In genomic region chr6:45548657-45549515, GRCh38 we compare ENCODE assay signal across 8 cellular contexts.
DNase-seq lines count a peak whose midpoint lies in the region; ATAC-seq, FAIRE-seq and TF ChIP-seq lines count a peak whose summit lies in the region.
"Had no signal": no experiment of that assay in that cellular context is flagged by ENCODE, and none has a peak within 500 bp of the region (broad histone marks: within the 10 kb centered on the region; RNA-seq: fewer than 3 reads in every experiment).

No MANE protein-coding gene starts in this region.

- no peak for TF ChIP-seq POLR2A in IMR-90 (IDR thresholded peaks at IDR 0.05; ENCODE audit: low read depth, low read length)

- peak; percentile 83 for FAIRE-seq in GM19239 (lab: Jason Lieb, UNC)

- intact Hi-C loops in IMR-90 (cut with micrococcal nuclease) (no loop called here), OCI-LY7 (cut with micrococcal nuclease; ENCODE audit: unreplicated experiment) (no loop called here)

- no peak overlapping the region for H2AK9ac ChIP-seq in IMR-90 (replicated peaks; ENCODE audit: low read depth, low read length, poor library complexity)

- peak overlapping the region; percentile 10 for H3K27ac Mint-ChIP-seq in nephron progenitor cell

- WGBS in IMR-90 (ENCODE audit: extremely low coverage in 2 of 2, insufficient read length in 1 of 2), 2 experiments = no CpG with 5 or more reads among the region's 7 CpGs

- H2BK15ac ChIP-seq in IMR-90 (ENCODE audit: low read depth, low read length) = peak overlapping the region; percentile 44; the same call in 1 of the 3 replicates

- H3K9me3 ChIP-seq in IMR-90 (ENCODE audit: control insufficient read depth, insufficient read depth, low read length) (no peaks in the 10 kb centered on the region), OCI-LY7 (ENCODE audit: low read length) (no peaks in the 10 kb centered on the region)

- peaks cover 13% of the 10 kb centered on the region for H3K4me1 ChIP-seq in IMR-90 (ENCODE audit: control insufficient read depth, insufficient read depth, low read length)
- no peaks in the 10 kb centered on the region for H3K4me1 ChIP-seq in OCI-LY7 (ENCODE audit: insufficient read depth, low read length, poor library complexity, severe bottlenecking)

- no peak for TF ChIP-seq RAD21 in IMR-90 (IDR thresholded peaks at IDR 0.05; ENCODE audit: low read length)

- peak; percentile 94 for ATAC-seq in HG02610 (IDR thresholded peaks at IDR 0.05; ENCODE audit: unreplicated experiment)
- peak; percentile 46 for ATAC-seq in IMR-90 (ENCODE audit: low read depth)

- in situ Hi-C loops in IMR-90 (cut with MboI; ENCODE audit: low sequenced_read_pairs) = no loop called here

- peak overlapping the region in 1 of 2 experiments; percentile 9; a peak in 1 of 4 replicates for H4K8ac ChIP-seq in IMR-90 (ENCODE audit: low read depth in 2 of 2, low read length in 2 of 2)

- peaks cover 15% of the 10 kb centered on the region for H3K36me3 Mint-ChIP-seq in nephron progenitor cell (ENCODE audit: low read depth)

- H3K9me2 ChIP-seq in OCI-LY7 (ENCODE audit: insufficient read depth, low read length) = no peaks in the 10 kb centered on the region

- H2BK120ac ChIP-seq in IMR-90 (ENCODE audit: low read depth, low read length) = 0 out of 2 replicates have a peak overlapping the region, but pooled peaks have one; percentile 41

- peaks cover 12% of the 10 kb centered on the region for H3K4me1 Mint-ChIP-seq in nephron progenitor cell

- H3K14ac ChIP-seq in IMR-90 (replicated peaks; ENCODE audit: low read depth, low read length) = 0 out of 2 replicates have a peak overlapping the region, but pooled peaks have one; percentile 7

- no peaks in the 10 kb centered on the region for H3K27me3 ChIP-seq in IMR-90 (ENCODE audit: control insufficient read depth, insufficient read depth, low read length)

- H3K9me1 ChIP-seq in IMR-90 (ENCODE audit: insufficient read depth, low read length) = peaks cover 22% of the 10 kb centered on the region

- H2AFZ ChIP-seq in IMR-90 (replicated peaks; ENCODE audit: low read length, poor library complexity) (no peak overlapping the region), OCI-LY7 (ENCODE audit: low read length) (no peak overlapping the region)

- no peaks in the 10 kb centered on the region for H3K9me3 Mint-ChIP-seq in nephron progenitor cell

- BruUV-seq in IMR-90 (replicated peaks; lab: Mats Ljungman, UMichigan) (no TSS peak), OCI-LY7 (replicated peaks; lab: Mats Ljungman, UMichigan) (no TSS peak)

- H3K36me3 ChIP-seq in IMR-90 (ENCODE audit: control insufficient read depth, insufficient read depth, low read length) = peaks cover 6% of the 10 kb centered on the region
- no peaks in the 10 kb centered on the region for H3K36me3 ChIP-seq in OCI-LY7 (ENCODE audit: insufficient read depth, low read length)

- no peaks in the 10 kb centered on the region for H3K27me3 Mint-ChIP-seq in nephron progenitor cell (ENCODE audit: low read depth, poor library complexity)

- no peak overlapping the region for H2BK5ac ChIP-seq in IMR-90 (ENCODE audit: low read depth, low read length, poor library complexity, severe bottlenecking)

- peaks cover 0 to 19% of the 10 kb centered on the region in 2 experiments; a peak in 2 of 4 replicates for H3K79me1 ChIP-seq in IMR-90 (ENCODE audit: low read depth in 1 of 2, low read length in 2 of 2)

- H3K18ac ChIP-seq in IMR-90 (ENCODE audit: low read depth, low read length) = no peak overlapping the region

- H2AK5ac ChIP-seq in IMR-90 (ENCODE audit: low read depth, low read length) = peak overlapping the region; percentile 5

- H3K4me3 Mint-ChIP-seq in nephron progenitor cell = no peak overlapping the region

- H3K79me2 ChIP-seq in OCI-LY7 (ENCODE audit: insufficient read depth, low read depth, low read length) = no peaks in the 10 kb centered on the region

- H4K20me1 ChIP-seq in IMR-90 (ENCODE audit: insufficient read depth, low read length) (no peaks in the 10 kb centered on the region), OCI-LY7 (ENCODE audit: insufficient read depth, low read length) (no peaks in the 10 kb centered on the region)

- TF ChIP-seq CTCF in IMR-90 (conservative IDR thresholded peaks at IDR 0.05; ENCODE audit: low read depth, low read length) (no peak), nephron progenitor cell (IDR thresholded peaks at IDR 0.05) (no peak), OCI-LY7 (conservative IDR thresholded peaks at IDR 0.05; ENCODE audit: low read length) (no peak)

- POLR2A ChIA-PET in IMR-90 (lab: Charles Lee; ENCODE audit: unreplicated experiment) = no interaction called here
- POLR2A ChIA-PET in OCI-LY7 (lab: Charles Lee) = interaction anchor here (1.1 kb wide), 1 partner anchor 18 kb away, joined by 3 read pairs; no protein-coding TSS in a partner anchor

- CTCF ChIA-PET in IMR-90 (lab: Yijun Ruan, JAX) (interaction anchor here (0.7 kb wide), 1 partner anchor 101 kb away, joined by 3 read pairs; no protein-coding TSS in a partner anchor), OCI-LY7 (lab: Charles Lee; ENCODE audit: unreplicated experiment) (interaction anchor here (0.5 kb wide), 1 partner anchor 12 kb away, joined by 4 read pairs; no protein-coding TSS in a partner anchor)

- H2BK20ac ChIP-seq in IMR-90 (ENCODE audit: low read depth, low read length) = 0 out of 2 replicates have a peak overlapping the region, but pooled peaks have one; percentile 44

- H3K27ac ChIP-seq in IMR-90 (ENCODE audit: insufficient read depth, low read length) = peak overlapping the region; percentile 45; the same call in 1 of the 2 replicates
- H3K27ac ChIP-seq in OCI-LY7 (ENCODE audit: low read depth, low read length, poor library complexity, severe bottlenecking) = no peak overlapping the region

- H3K23ac ChIP-seq in IMR-90 (ENCODE audit: low read depth, low read length) = no peak overlapping the region

- dilution Hi-C loops in IMR-90 (cut with HindIII; ENCODE audit: low sequenced_read_pairs, unreplicated experiment) = no loop called here

- H3K4me2 ChIP-seq in IMR-90 (ENCODE audit: low read depth, low read length) (no peak overlapping the region), OCI-LY7 (ENCODE audit: low read length) (no peak overlapping the region)

- H4K91ac ChIP-seq in IMR-90 (ENCODE audit: insufficient read depth, low read depth, low read length) = peak overlapping the region; percentile 14; the same call in 1 of the 2 replicates

- DNase-seq in GM19239 (ENCODE audit: insufficient read length, low spot score) = peak; percentile 45
- DNase-seq in IMR-90 = peak; percentile 22
- DNase-seq in nephron progenitor cell = no peak
- DNase-seq in stimulated activated CD4-positive, alpha-beta T cell treated with anti-CD3 and anti-CD28 coated beads, Interleukin-1b, Interleukin-23, amount 100 ng/mL, for 48 hours = no peak
- DNase-seq in EL = no peak
- no peak for DNase-seq in OCI-LY7 (ENCODE audit: low spot score)
- DNase-seq: NCI-H774 had no signal

- H3K9ac ChIP-seq in IMR-90 (ENCODE audit: low read depth, low read length) = no peak overlapping the region

- H3K4ac ChIP-seq in IMR-90 (ENCODE audit: low read depth, low read length) = peak overlapping the region; percentile 42

- H4K5ac ChIP-seq in IMR-90 (ENCODE audit: low read depth, low read length) = no peak overlapping the region

- H3K56ac ChIP-seq in IMR-90 (ENCODE audit: extremely low read depth, insufficient read depth, low read length) = no peak overlapping the region

- H3K4me3 ChIP-seq in IMR-90 (ENCODE audit: insufficient read depth, low read depth, low read length) = no peak overlapping the region
- H3K4me3 ChIP-seq in OCI-LY7 (ENCODE audit: low read depth, low read length, poor library complexity, severe bottlenecking) = no peak overlapping the region

TF ChIP-seq in IMR-90, 13 proteins besides CTCF, POLR2A, EP300 and RAD21:
- no peak for TF ChIP-seq RCOR1 (IDR thresholded peaks at IDR 0.05; ENCODE audit: insufficient replicate concordance, low read length)
- TF ChIP-seq MAFK (IDR thresholded peaks at IDR 0.05; ENCODE audit: low read depth, low read length) = no peak
- no peak for TF ChIP-seq FOS (IDR thresholded peaks at IDR 0.05; ENCODE audit: low read depth, low read length)
- TF ChIP-seq CEBPB (IDR thresholded peaks at IDR 0.05; ENCODE audit: low read depth, low read length) = no peak
- no peak for TF ChIP-seq MAZ (IDR thresholded peaks at IDR 0.05; ENCODE audit: borderline replicate concordance, low read depth, low read length)
- no peak for TF ChIP-seq USF2 (IDR thresholded peaks at IDR 0.05; ENCODE audit: low read depth, low read length)
- no peak for TF ChIP-seq BHLHE40 (IDR thresholded peaks at IDR 0.05; ENCODE audit: low read depth, low read length)
- no peak for TF ChIP-seq ELK1 (IDR thresholded peaks at IDR 0.05; ENCODE audit: borderline replicate concordance, low read depth, low read length)
- TF ChIP-seq MXI1 (IDR thresholded peaks at IDR 0.05; ENCODE audit: borderline replicate concordance, low read depth, low read length) = no peak
- TF ChIP-seq CHD1 (IDR thresholded peaks at IDR 0.05; ENCODE audit: low read depth, low read length) = no peak
- no peak for TF ChIP-seq RFX5 (IDR thresholded peaks at IDR 0.05; ENCODE audit: low read depth, low read length)
- TF ChIP-seq NFE2L2 (IDR thresholded peaks at IDR 0.05; ENCODE audit: low read depth, low read length) = no peak
- no peak for TF ChIP-seq SMC3 (IDR thresholded peaks at IDR 0.05; ENCODE audit: low read depth, low read length)
TF ChIP-seq in IMR-90: peak in this region for 0.

Comparison
In these comparisons a context has a peak if more than half of its experiments do, and no peak if none do; other contexts are left out.
1. DNase-seq: peak in GM19239 (single experiment) and IMR-90 (single experiment); none in nephron progenitor cell (single experiment), stimulated activated CD4-positive, alpha-beta T cell treated with anti-CD3 and anti-CD28 coated beads, Interleukin-1b, Interleukin-23, amount 100 ng/mL, for 48 hours (single experiment), EL (single experiment) and OCI-LY7 (single experiment).